Comparison of ENCODE assay signal across 19 cellular contexts in the genomic region with DNA sequence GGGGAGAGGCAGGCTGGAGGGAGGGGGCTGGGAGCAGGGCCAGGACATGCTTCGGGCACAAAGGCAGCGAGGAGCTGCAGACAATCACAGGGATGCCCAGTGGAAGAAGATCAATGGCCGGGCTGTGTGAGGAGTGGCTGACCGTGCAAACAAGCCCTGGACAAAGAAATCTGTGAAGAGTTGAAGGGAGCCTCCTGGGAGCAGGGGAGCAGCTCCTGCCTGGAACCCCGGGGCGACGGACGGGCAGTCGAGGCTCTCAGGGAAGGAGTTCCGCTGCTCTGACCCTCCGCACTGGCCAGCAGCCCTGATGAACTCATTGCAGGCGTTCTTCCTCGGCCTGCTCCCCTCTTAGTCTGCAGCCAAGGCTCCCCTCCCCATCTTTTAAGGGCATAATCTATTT.
"Had no signal": no experiment of that assay in that cellular context is flagged by ENCODE, and none has a peak within 500 bp of the region (broad histone marks: within the 10 kb centered on the region; RNA-seq: fewer than 3 reads in every experiment).

No MANE protein-coding gene starts in this region.

- H3K4me3 ChIP-seq: body of pancreas, lower lobe of right lung, pancreas, psoas muscle, right atrium auricular region, thyroid gland had no signal

- H3K36me3 ChIP-seq: lower lobe of right lung, pancreas, right atrium auricular region, thyroid gland had no signal

- H3K4me1 ChIP-seq: body of pancreas, lower lobe of right lung, pancreas, psoas muscle, right atrium auricular region had no signal

- H3K36me3 Mint-ChIP-seq: naive B cell had no signal

- H3K27ac ChIP-seq: body of pancreas, lower lobe of right lung, pancreas, psoas muscle, right atrium auricular region, thyroid gland had no signal

- DNase-seq: activated CD4-positive, alpha-beta T cell treated with anti-CD3 and anti-CD28 coated beads for 1 hour; activated CD4-positive, alpha-beta T cell treated with anti-CD3 and anti-CD28 coated beads, Interleukin-2, amount 50 U/mL, for 1 hour; anterior cingulate cortex; caudate nucleus; effector CD4-positive, alpha-beta T cell; lower lobe of right lung; mesendoderm; naive B cell; stimulated activated CD4-positive, alpha-beta T cell treated with anti-CD3 and anti-CD28 coated beads, Interleukin-12 subunit alpha, Interleukin-12 subunit beta, amount 100 ng/mL, for 4 hours; substantia nigra; T-helper 1 cell; thyroid gland had no signal

- H3K4me3 Mint-ChIP-seq: dendritic cell treated with granulocyte-macrophage colony-stimulating factor and Interleukin-4, amounts not matched to agents 40 ng/mL and 50 ng/mL, for 4 days; neural crest cell; stimulated activated naive CD8-positive, alpha-beta T cell treated with anti-CD3 and anti-CD28 coated beads, Interleukin-15, Interleukin-2, amounts not matched to agents 100 ng/mL and 50 ng/mL, for 24 hours had no signal

- H3K9me3 Mint-ChIP-seq: dendritic cell treated with granulocyte-macrophage colony-stimulating factor and Interleukin-4, amounts not matched to agents 40 ng/mL and 50 ng/mL, for 4 days; neural crest cell; stimulated activated naive CD8-positive, alpha-beta T cell treated with anti-CD3 and anti-CD28 coated beads, Interleukin-15, Interleukin-2, amounts not matched to agents 100 ng/mL and 50 ng/mL, for 24 hours had no signal

- H3K27me3 ChIP-seq: body of pancreas, pancreas, right atrium auricular region, thyroid gland had no signal

- ATAC-seq: body of pancreas, lower lobe of right lung, pancreas, psoas muscle had no signal

- H3K27ac Mint-ChIP-seq: dendritic cell treated with granulocyte-macrophage colony-stimulating factor and Interleukin-4, amounts not matched to agents 40 ng/mL and 50 ng/mL, for 4 days; stimulated activated naive CD8-positive, alpha-beta T cell treated with anti-CD3 and anti-CD28 coated beads, Interleukin-15, Interleukin-2, amounts not matched to agents 100 ng/mL and 50 ng/mL, for 24 hours had no signal

- H3K9me3 ChIP-seq: body of pancreas, lower lobe of right lung, pancreas, psoas muscle, right atrium auricular region, thyroid gland had no signal
